Comparison of ENCODE assay signal across 8 cellular contexts in genomic region chr1:65001238-65001792, GRCh38. TPM values are rescaled to one million over a fixed set of nuclear protein-coding genes. Genes with fewer than 3 reads are reported as not detected.
DNase-seq lines count a peak whose midpoint lies in the region; ATAC-seq and TF ChIP-seq lines count a peak whose summit lies in the region.

No MANE protein-coding gene starts in this region.

- H3K9me3 Mint-ChIP-seq in chondrocyte (ENCODE audit: low read depth): peaks cover 15% of the 10 kb centered on the region
- H3K9me3 Mint-ChIP-seq in memory B cell: peaks cover 3% of the 10 kb centered on the region

- H3K27me3 Mint-ChIP-seq in chondrocyte (ENCODE audit: low read depth) (no peaks in the 10 kb centered on the region), memory B cell (peaks cover 3% of the 10 kb centered on the region)

- H3K36me3 Mint-ChIP-seq in chondrocyte (ENCODE audit: low read depth) (peaks cover 5% of the 10 kb centered on the region), memory B cell (peaks cover 3% of the 10 kb centered on the region)

- peak overlapping the region; percentile 93 for H3K27ac Mint-ChIP-seq in chondrocyte (ENCODE audit: unreplicated experiment)
- H3K27ac Mint-ChIP-seq in memory B cell: peak overlapping the region; percentile 21

- DNase-seq in GM10266 (ENCODE audit: extremely low spot score) (peak; percentile 82), chondrocyte (ENCODE audit: low spot score) (no peak), memory B cell (ENCODE audit: low spot score in 2 of 2) (peak; percentile 47 to 49), DMS79 (lab: John Stamatoyannopoulos, UW) (no peak), putamen (ENCODE audit: low spot score) (no peak)
- DNase-seq in activated CD4-positive, alpha-beta T cell treated with anti-CD3 and anti-CD28 coated beads for 1 hour: peak; percentile 56
- DNase-seq in stimulated activated CD8-positive, alpha-beta memory T cell treated with anti-CD3 and anti-CD28 coated beads, Interleukin-4, amount 100 ng/mL, for 24 hours (ENCODE audit: low read depth): peak; percentile 72

- ATAC-seq in memory B cell (ENCODE audit: low read depth): peak; percentile 71
- ATAC-seq in HG02973 (IDR thresholded peaks at IDR 0.05; ENCODE audit: unreplicated experiment): no peak

- H3K4me3 Mint-ChIP-seq in chondrocyte (ENCODE audit: unreplicated experiment): peak overlapping the region; percentile 75
- peak overlapping the region; percentile 79 for H3K4me3 Mint-ChIP-seq in memory B cell

- peaks cover 25% of the 10 kb centered on the region for H3K4me1 Mint-ChIP-seq in chondrocyte (ENCODE audit: low read depth)
- peaks cover 17% of the 10 kb centered on the region for H3K4me1 Mint-ChIP-seq in memory B cell

- TF ChIP-seq CTCF in GM10266 (IDR thresholded peaks at IDR 0.05; ENCODE audit: control insufficient read depth, insufficient read depth, low read depth, missing control alignments) (no peak), chondrocyte (IDR thresholded peaks at IDR 0.05) (peak; percentile 10)

RNA-seq across cellular contexts. Expression of gene JAK1, which starts 35.0 kb away (rescaled TPM):
- 105 to 112 TPM (median 110 TPM) in 3 replicates for total RNA-seq in chondrocyte

Comparison
In these comparisons a context has a peak if more than half of its experiments do, and no peak if none do; other contexts are left out.
1. DNase-seq: peak in GM10266 (single experiment), activated CD4-positive, alpha-beta T cell treated with anti-CD3 and anti-CD28 coated beads for 1 hour (single experiment), memory B cell (2 of 2) and stimulated activated CD8-positive, alpha-beta memory T cell treated with anti-CD3 and anti-CD28 coated beads, Interleukin-4, amount 100 ng/mL, for 24 hours (single experiment); none in chondrocyte (single experiment), DMS79 (single experiment) and putamen (single experiment).